24 cellular contexts compared by ENCODE assay signal in genomic region chr12:116684891-116685290, GRCh38.
"Had no signal": no experiment of that assay in that cellular context is flagged by ENCODE, and none has a peak within 500 bp of the region (broad histone marks: within the 10 kb centered on the region; RNA-seq: fewer than 3 reads in every experiment).

No MANE protein-coding gene starts in this region.

- H3K4me3 ChIP-seq: MG63, PC-9, Peyer's patch, SJCRH30 had no signal

- H3K27ac ChIP-seq: PC-9, Peyer's patch, SJCRH30 had no signal

- ATAC-seq: HepG2, Right ventricle myocardium inferior, SK-N-SH treated with all-trans-retinoic acid at 6 μM for 48 hours, T-helper 17 cell had no signal

- H3K36me3 ChIP-seq: MG63, Peyer's patch, SJCRH30 had no signal

- H3K9me3 ChIP-seq: MG63, Peyer's patch, SJCRH30 had no signal

- DNase-seq: IMR-90, Karpas-422, KG1, MG63, NCI-H1092, NCI-H1105 treated with DMSO at 0.1 percent for 48 hours, NCI-H1436, NCI-H187, NCI-H2029, NCI-H2081 treated with DMSO at 0.1 percent for 48 hours, NCI-H2171, NCI-H345, NCI-H446 treated with DMSO at 0.1 percent for 48 hours, NCI-H510A treated with DMSO at 0.1 percent for 48 hours, OCI-M1, PC-9, Peyer's patch, SHP77 treated with DMSO at 0.1 percent for 48 hours, SJCRH30, T-helper 1 cell, T-helper 17 cell had no signal

- H3K4me1 ChIP-seq: Peyer's patch, SJCRH30 had no signal
